In the genomic region with DNA sequence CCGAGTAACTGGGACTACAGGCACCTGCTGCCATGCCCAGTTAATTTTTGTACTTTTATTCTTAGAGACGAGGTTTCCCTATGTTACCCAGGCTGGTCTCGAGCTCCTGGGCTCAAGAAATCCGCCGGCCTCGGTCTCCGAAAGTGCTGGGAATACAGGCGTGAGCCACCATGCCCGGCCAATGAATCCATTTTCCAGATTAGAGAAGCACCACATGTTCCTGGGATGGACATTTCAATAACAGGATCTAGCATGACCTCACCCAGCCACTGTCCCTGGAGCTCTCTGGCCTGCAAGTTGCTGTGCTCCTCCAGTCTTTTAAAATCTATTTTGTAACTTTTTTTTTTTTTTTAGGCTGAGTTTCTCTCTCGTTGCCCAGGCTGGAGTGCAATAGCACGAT, we compare ENCODE assay signal across 12 cellular contexts. TPM values are rescaled to one million over a fixed set of nuclear protein-coding genes. Genes with fewer than 3 reads are reported as not detected.
A peak's percentile ranks its signal among the peaks of the same experiment; 100 is the strongest.
DNase-seq lines count a peak whose midpoint lies in the region; ATAC-seq and TF ChIP-seq lines count a peak whose summit lies in the region.
"Had no signal": no experiment of that assay in that cellular context is flagged by ENCODE, and none has a peak within 500 bp of the region (broad histone marks: within the 10 kb centered on the region; RNA-seq: fewer than 3 reads in every experiment).

No MANE protein-coding gene starts in this region.

- peak; percentile 34 for DNase-seq in left ventricle myocardium superior
- no peak for DNase-seq in cardiac septum (ENCODE audit: low spot score)
- DNase-seq in T-cell = no peak
- no peak for DNase-seq in immature natural killer cell
- DNase-seq in upper lobe of right lung = no peak
- DNase-seq in HEK293T (ENCODE audit: extremely low spot score) = no peak
- no peak for DNase-seq in globus pallidus (ENCODE audit: low spot score)
- DNase-seq in SIG-M5 (lab: John Stamatoyannopoulos, UW) = no peak
- DNase-seq: IMR-90; NK-92 treated with Interleukin-12 subunit alpha and Interleukin-12 subunit beta, amount 100 ng/mL, for 24 hours; tibial artery had no signal

- H3K27ac Mint-ChIP-seq in T-cell (peak overlapping the region; percentile 97 to 98), immature natural killer cell (peak overlapping the region; percentile 98 to 100 (median 99))

- H3K36me3 ChIP-seq in upper lobe of right lung = no peaks in the 10 kb centered on the region
- H3K36me3 ChIP-seq: SJSA1, tibial artery had no signal

- H3K4me1 ChIP-seq in upper lobe of right lung = peaks cover 39% of the 10 kb centered on the region
- H3K4me1 ChIP-seq: SJSA1 had no signal

- H3K9me3 Mint-ChIP-seq in T-cell (no peaks in the 10 kb centered on the region), immature natural killer cell (no peaks in the 10 kb centered on the region)

- no peaks in the 10 kb centered on the region for H3K27me3 ChIP-seq in upper lobe of right lung
- H3K27me3 ChIP-seq: SJSA1 had no signal

- H3K27ac ChIP-seq in upper lobe of right lung = no peak overlapping the region
- H3K27ac ChIP-seq: SJSA1, tibial artery had no signal

- H3K9me3 ChIP-seq in upper lobe of right lung = no peaks in the 10 kb centered on the region
- H3K9me3 ChIP-seq: SJSA1, tibial artery had no signal

- H3K36me3 Mint-ChIP-seq in T-cell (peaks cover 9% of the 10 kb centered on the region), immature natural killer cell (no peaks in the 10 kb centered on the region)

- intact Hi-C loops in left ventricle myocardium superior (cut with micrococcal nuclease) (no loop called here), cardiac septum (cut with DNase I) (no loop called here), upper lobe of right lung (cut with DNase I) (no loop called here)

- ATAC-seq in left ventricle myocardium superior = peak; percentile 16
- no peak for ATAC-seq in T-cell (replicated peaks in 1 of 4)
- ATAC-seq in upper lobe of right lung = no peak

- peak overlapping the region; percentile 42 for H3K4me3 ChIP-seq in upper lobe of right lung
- H3K4me3 ChIP-seq: SJSA1, tibial artery had no signal

- H3K27me3 Mint-ChIP-seq in T-cell (no peaks in the 10 kb centered on the region), immature natural killer cell (ENCODE audit: low read depth in 3 of 3) (peaks cover 4 to 27% (median 15%) of the 10 kb centered on the region in 3 donors)

- TF ChIP-seq CTCF in upper lobe of right lung (IDR thresholded peaks at IDR 0.05) = no peak

- H3K4me1 Mint-ChIP-seq in T-cell (peaks cover 72 to 86% (median 83%) of the 10 kb centered on the region in 3 donors), immature natural killer cell (peaks cover 62 to 82% of the 10 kb centered on the region in 2 donors)

- POLR2A ChIA-PET in T-cell (lab: Charles Lee) = interaction anchor here in 1 of 2 donors (0.8 kb wide), 1 partner anchor 1633 kb away, joined by 5 read pairs; no protein-coding TSS in a partner anchor
- POLR2A ChIA-PET in HEK293T (lab: Yijun Ruan, JAX) = no interaction called here

- CTCF ChIA-PET in T-cell (lab: Charles Lee) (interaction anchor here in 1 of 2 donors (0.7 kb wide), 1 partner anchor 131 kb away, joined by 5 read pairs; no protein-coding TSS in a partner anchor), HEK293T (lab: Yijun Ruan, JAX) (interaction anchor here (0.6 to 1.3 kb wide), 3 partner anchors 19 to 1031 kb away, joined by 3 to 7 read pairs (median 3); no protein-coding TSS in a partner anchor)

- H3K4me3 Mint-ChIP-seq in T-cell (peak overlapping the region; percentile 80 to 85 (median 82)), immature natural killer cell (peak overlapping the region; percentile 91 to 94 (median 94))

TF ChIP-seq in HEK293T, 16 proteins besides CTCF, POLR2A, EP300 and RAD21:
- TF ChIP-seq ELF4 (IDR thresholded peaks at IDR 0.05) = no peak
- no peak for TF ChIP-seq LEF1 (IDR thresholded peaks at IDR 0.05; ENCODE audit: borderline replicate concordance)
- TF ChIP-seq ZNF384 (IDR thresholded peaks at IDR 0.05) = no peak
- TF ChIP-seq TARDBP (IDR thresholded peaks at IDR 0.05) = no peak
- no peak for TF ChIP-seq L3MBTL2 (conservative IDR thresholded peaks at IDR 0.05)
- no peak for TF ChIP-seq SUZ12 (IDR thresholded peaks at IDR 0.05)
- no peak for TF ChIP-seq ARNT (IDR thresholded peaks at IDR 0.05)
- TF ChIP-seq SP1 (IDR thresholded peaks at IDR 0.05) = no peak
- TF ChIP-seq FOXA1 (IDR thresholded peaks at IDR 0.05) = no peak

RNA-seq across cellular contexts. Expression of a gene that starts 2.2 kb away (rescaled TPM):
- 1.3 TPM for total RNA-seq in left ventricle myocardium superior
- total RNA-seq in cardiac septum = 0.73 TPM
- 10 to 100 TPM; 47.0 to 58.0 (median 49.7) TPM for total RNA-seq in T-cell
- polyA plus RNA-seq in immature natural killer cell = 10 to 100 TPM in 1 of 3 donors, 1 to 10 TPM in 2; 5.8 to 25.6 (median 8.4) TPM
- total RNA-seq in upper lobe of right lung = 6.7 TPM
- total RNA-seq: SJSA1 had no signal

RNA-seq across cellular contexts. Expression of a gene that starts 42.2 kb away (rescaled TPM):
- total RNA-seq in left ventricle myocardium superior (1.9 TPM), cardiac septum (2.3 TPM), T-cell (10 to 100 TPM; 13.0 to 20.1 (median 15.8) TPM), upper lobe of right lung (4.1 TPM)
- 10 to 100 TPM; 14.5 to 18.3 (median 14.6) TPM for polyA plus RNA-seq in immature natural killer cell
